ENCODE assay signal across 8 cellular contexts in the genomic region with DNA sequence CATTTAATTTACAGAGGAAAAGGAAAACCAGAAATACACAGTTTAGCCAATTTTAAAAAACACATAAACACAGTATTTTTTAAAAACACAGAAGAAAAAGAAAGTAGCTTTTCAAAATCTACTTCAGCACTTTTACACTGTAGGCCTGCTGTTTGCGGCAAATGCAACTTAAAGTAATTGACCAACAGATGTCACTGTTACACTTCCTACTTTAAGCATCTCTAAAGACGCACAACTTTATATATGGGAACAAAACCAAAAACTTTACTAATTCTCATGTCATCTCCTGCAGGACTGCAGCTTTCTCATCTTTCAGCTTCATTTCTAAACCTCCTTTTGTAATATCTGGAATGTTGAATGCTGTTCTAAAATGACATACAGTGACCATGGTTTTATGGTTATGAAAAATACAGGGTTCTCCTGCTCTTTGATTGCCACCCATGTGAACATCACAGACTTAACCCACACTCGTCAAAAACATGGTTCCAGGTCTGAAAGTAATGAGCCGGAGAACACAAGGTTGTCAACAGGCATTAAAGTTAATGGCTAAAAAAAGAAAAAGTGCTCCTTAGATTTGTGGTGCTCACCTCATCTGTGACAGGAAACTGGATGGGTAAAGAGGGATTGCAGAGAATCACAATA.
DNase-seq lines count a peak whose midpoint lies in the region; ATAC-seq, FAIRE-seq and TF ChIP-seq lines count a peak whose summit lies in the region.

No MANE protein-coding gene starts in this region.

- no peak overlapping the region for H3K27ac ChIP-seq in cardiac muscle cell
- no peak overlapping the region for H3K27ac ChIP-seq in right cardiac atrium (ENCODE audit: low read length)
- H3K27ac ChIP-seq in K562 (ENCODE audit: extremely low read depth, low read depth, low read length) = no peak overlapping the region
- H3K27ac ChIP-seq in ovary = no peak overlapping the region

- intact Hi-C loops in right cardiac atrium (cut with DNase I) (loop anchor here in 2 of 4 donors (5.0 to 10.0 kb wide), 3 partner anchors 46 to 616 kb away; no protein-coding TSS in a partner anchor), K562 (cut with micrococcal nuclease) (loop anchor here (2.0 to 5.0 kb wide), 2 partner anchors 46 to 614 kb away; no protein-coding TSS in a partner anchor), ovary (cut with DNase I) (no loop called here)

- POLR2A ChIA-PET in K562 (lab: Yijun Ruan, JAX) = no interaction called here

- TF ChIP-seq CTCF in cardiac muscle cell (IDR thresholded peaks at IDR 0.05; ENCODE audit: low read depth, low read length) (peak; percentile 57), K562 (IDR thresholded peaks at IDR 0.05 in 2 of 3, conservative IDR thresholded peaks at IDR 0.05 in 1 of 3; ENCODE audit: insufficient read depth in 2 of 3, low read depth in 1 of 3, low read length in 3 of 3) (peak; percentile 9 to 62 (median 36); a peak in 4 of 6 replicates), ovary (IDR thresholded peaks at IDR 0.05) (no peak)

- TF ChIP-seq EP300 in K562 (IDR thresholded peaks at IDR 0.05; ENCODE audit: low read length) (no peak), ovary (IDR thresholded peaks at IDR 0.05) (no peak)

- peak; percentile 32 for FAIRE-seq in K562 (lab: Jason Lieb, UNC)

- 24% methylated on average over 4 of the region's 4 CpGs for WGBS in right cardiac atrium
- WGBS in K562 (ENCODE audit: insufficient coverage, low coverage, missing lambda C conversion rate) = 1% methylated on average over 4 of the region's 4 CpGs
- 19 to 26% (median 25%) methylated on average over 4 of the region's 4 CpGs for WGBS in ovary, 3 donors

- DNase-seq in cardiac muscle cell (ENCODE audit: low read depth in 1 of 2, low spot score in 1 of 2) (peak; percentile 59 to 77), right cardiac atrium (no peak), NCI-H2196 (lab: John Stamatoyannopoulos, UW; ENCODE audit: unreplicated experiment) (peak; percentile 47), K562 (ENCODE audit: extremely low read depth in 1 of 4, low spot score in 3 of 4) (peak in 2 of 4 experiments; percentile 11 to 43), left lobe of liver (ENCODE audit: low spot score) (no peak), ovary (no peak)

- H3K27me3 ChIP-seq in cardiac muscle cell (no peaks in the 10 kb centered on the region), right cardiac atrium (ENCODE audit: control insufficient read depth, insufficient read depth) (no peaks in the 10 kb centered on the region), K562 (ENCODE audit: control insufficient read depth in 2 of 2, insufficient read depth in 2 of 2, low read length in 2 of 2) (peaks cover 0 to 2% of the 10 kb centered on the region in 2 experiments; a peak in 1 of 5 replicates), ovary (no peaks in the 10 kb centered on the region)

- H3K4me1 ChIP-seq in cardiac muscle cell (ENCODE audit: low read depth) = peaks cover 6% of the 10 kb centered on the region
- H3K4me1 ChIP-seq in right cardiac atrium (ENCODE audit: control insufficient read depth, insufficient read depth, low read length) = no peaks in the 10 kb centered on the region
- no peaks in the 10 kb centered on the region for H3K4me1 ChIP-seq in K562 (replicated peaks in 1 of 2; ENCODE audit: control insufficient read depth in 2 of 2, insufficient read depth in 2 of 2, low read length in 2 of 2)
- no peaks in the 10 kb centered on the region for H3K4me1 ChIP-seq in ovary (ENCODE audit: insufficient read depth)

- H4K20me1 ChIP-seq in K562 (replicated peaks; ENCODE audit: control insufficient read depth, insufficient read depth, low read length) = no peaks in the 10 kb centered on the region; the same call in 1 of the 2 replicates

- TF ChIP-seq RAD21 in K562 (CRISPR knock-in tag; conservative IDR thresholded peaks at IDR 0.05 in 1 of 2, IDR thresholded peaks at IDR 0.05 in 1 of 2) = peak in 1 of 2 experiments; percentile 59; a peak in 3 of 4 replicates

- H3K79me2 ChIP-seq in K562 (ENCODE audit: control insufficient read depth, insufficient read depth, low read length) = no peaks in the 10 kb centered on the region

- ATAC-seq in right cardiac atrium (no peak), K562 (peak; percentile 75), left lobe of liver (peak; percentile 65), HG02970 (IDR thresholded peaks at IDR 0.05; ENCODE audit: low FRiP score, unreplicated experiment) (no peak), HG02840 (IDR thresholded peaks at IDR 0.05; ENCODE audit: low FRiP score, unreplicated experiment) (no peak)

- no peaks in the 10 kb centered on the region for H3K9me1 ChIP-seq in K562 (ENCODE audit: control insufficient read depth, insufficient read depth, low read length)

- H3K9me3 ChIP-seq in cardiac muscle cell (ENCODE audit: low read depth) (no peaks in the 10 kb centered on the region), right cardiac atrium (ENCODE audit: control insufficient read depth, low read length) (no peaks in the 10 kb centered on the region), K562 (replicated peaks; ENCODE audit: control insufficient read depth, insufficient read depth, low read depth, low read length) (no peaks in the 10 kb centered on the region), ovary (no peaks in the 10 kb centered on the region)

- H3K9ac ChIP-seq in K562 (ENCODE audit: insufficient read depth in 1 of 2, low read depth in 2 of 2, low read length in 2 of 2) = no peak overlapping the region

- in situ Hi-C loops in K562 (cut with MboI) = no loop called here

- no peak overlapping the region for H2AFZ ChIP-seq in K562 (ENCODE audit: low read depth, low read length)

- no peaks in the 10 kb centered on the region for H3K36me3 ChIP-seq in cardiac muscle cell
- no peaks in the 10 kb centered on the region for H3K36me3 ChIP-seq in K562 (ENCODE audit: control insufficient read depth, insufficient read depth, low read length)
- no peaks in the 10 kb centered on the region for H3K36me3 ChIP-seq in ovary

- TF ChIP-seq POLR2A in K562 (conservative IDR thresholded peaks at IDR 0.05) (no peak), ovary (IDR thresholded peaks at IDR 0.05) (no peak)

- H3K4me3 ChIP-seq in cardiac muscle cell (no peak overlapping the region), right cardiac atrium (ENCODE audit: low read length) (no peak overlapping the region), K562 (no peak overlapping the region), ovary (no peak overlapping the region)

- CTCF ChIA-PET in K562 (lab: Yijun Ruan, JAX; ENCODE audit: low intra/inter-chr PET ratio) = interaction anchor here (1.0 to 1.5 kb wide), 2 partner anchors 46 to 614 kb away, joined by 4 to 5 read pairs; no protein-coding TSS in a partner anchor

- BruUV-seq in K562 (replicated peaks; lab: Mats Ljungman, UMichigan) = no TSS peak

- no peak overlapping the region for H3K4me2 ChIP-seq in K562 (ENCODE audit: insufficient read depth, low read length)

TF ChIP-seq in K562, 482 proteins besides CTCF, POLR2A, EP300 and RAD21 (continues in another document):
- no peak for TF ChIP-seq PRPF4 (IDR thresholded peaks at IDR 0.05; ENCODE audit: insufficient read depth, low read depth, low read length, poor library complexity, severe bottlenecking)

Comparison
In these comparisons a context has a peak if more than half of its experiments do, and no peak if none do; other contexts are left out.
1. DNase-seq: peak in cardiac muscle cell (2 of 2) and NCI-H2196 (single experiment); none in right cardiac atrium (0 of 3), left lobe of liver (single experiment) and ovary (0 of 5).
2. CTCF ChIP-seq: peak in cardiac muscle cell (single experiment) and K562 (3 of 3); none in ovary (0 of 3).
3. ATAC-seq: peak in K562 (single experiment) and left lobe of liver (single experiment); none in right cardiac atrium (0 of 2), HG02970 (single experiment) and HG02840 (single experiment).